1 cellular context compared by ENCODE assay signal in the genomic region with DNA sequence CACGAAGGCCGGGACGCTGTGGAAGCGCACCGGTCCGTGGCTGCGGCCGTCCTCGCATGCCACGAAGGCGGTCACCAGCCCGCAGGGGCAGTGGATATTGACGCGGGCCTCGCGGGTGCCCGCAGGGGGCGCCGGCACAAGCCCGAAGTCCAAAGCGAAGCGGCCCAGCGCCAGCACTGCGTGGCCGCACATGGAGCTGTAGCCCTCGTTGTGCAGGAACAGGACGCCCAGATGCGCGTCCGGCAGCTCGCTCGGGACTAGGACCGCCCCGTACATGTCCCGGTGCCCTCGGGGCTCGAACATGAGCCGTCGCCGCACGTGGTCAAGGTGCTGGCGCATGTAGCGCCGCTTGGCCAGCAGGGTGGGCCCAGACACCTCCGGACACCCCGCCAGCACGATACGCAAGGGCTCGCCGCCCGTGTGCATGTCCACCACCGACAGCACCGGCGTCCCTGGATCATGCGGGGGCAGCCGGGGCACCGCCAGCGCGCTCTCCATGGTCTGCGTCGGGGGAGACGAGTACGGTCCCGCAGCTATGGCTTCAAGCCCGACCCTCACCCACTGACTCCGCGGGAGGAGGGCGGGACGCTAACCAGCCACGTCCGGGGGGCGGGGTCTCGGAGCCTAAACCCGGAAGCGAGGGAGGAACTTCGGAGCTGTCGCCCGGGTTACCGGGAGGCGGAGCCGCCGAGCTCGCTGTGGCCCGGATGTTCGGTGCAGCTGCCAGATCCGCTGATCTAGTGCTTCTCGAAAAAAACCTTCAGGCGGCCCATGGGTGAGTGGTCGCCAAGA.
TF ChIP-seq lines count a peak whose summit lies in the region.

A gene with protein sequence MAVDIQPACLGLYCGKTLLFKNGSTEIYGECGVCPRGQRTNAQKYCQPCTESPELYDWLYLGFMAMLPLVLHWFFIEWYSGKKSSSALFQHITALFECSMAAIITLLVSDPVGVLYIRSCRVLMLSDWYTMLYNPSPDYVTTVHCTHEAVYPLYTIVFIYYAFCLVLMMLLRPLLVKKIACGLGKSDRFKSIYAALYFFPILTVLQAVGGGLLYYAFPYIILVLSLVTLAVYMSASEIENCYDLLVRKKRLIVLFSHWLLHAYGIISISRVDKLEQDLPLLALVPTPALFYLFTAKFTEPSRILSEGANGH (plus strand): TSS at position 699 of the 792 bp plus-strand sequence. CDS start 73 bp downstream, at position 772.
A gene (minus strand): TSS at position 590 of the 792 bp plus-strand sequence. CDS start 92 bp downstream, at position 498.

TF ChIP-seq in H1, 55 proteins besides CTCF, POLR2A, EP300 and RAD21 (continued from another document):
- TF ChIP-seq BRCA1 (IDR thresholded peaks at IDR 0.05; ENCODE audit: low read depth, low read length), result no peak
- no peak for TF ChIP-seq RNF2 (IDR thresholded peaks at IDR 0.05; ENCODE audit: borderline replicate concordance, low read depth, low read length, missing control alignments, poor library complexity, severe bottlenecking)
- TF ChIP-seq JUND (IDR thresholded peaks at IDR 0.05; ENCODE audit: low read length), result no peak
- TF ChIP-seq CREB1 (IDR thresholded peaks at IDR 0.05), result no peak; the same call in 1 of the 2 replicates
